Comparison of ENCODE assay signal across 1 cellular context in the genomic region with DNA sequence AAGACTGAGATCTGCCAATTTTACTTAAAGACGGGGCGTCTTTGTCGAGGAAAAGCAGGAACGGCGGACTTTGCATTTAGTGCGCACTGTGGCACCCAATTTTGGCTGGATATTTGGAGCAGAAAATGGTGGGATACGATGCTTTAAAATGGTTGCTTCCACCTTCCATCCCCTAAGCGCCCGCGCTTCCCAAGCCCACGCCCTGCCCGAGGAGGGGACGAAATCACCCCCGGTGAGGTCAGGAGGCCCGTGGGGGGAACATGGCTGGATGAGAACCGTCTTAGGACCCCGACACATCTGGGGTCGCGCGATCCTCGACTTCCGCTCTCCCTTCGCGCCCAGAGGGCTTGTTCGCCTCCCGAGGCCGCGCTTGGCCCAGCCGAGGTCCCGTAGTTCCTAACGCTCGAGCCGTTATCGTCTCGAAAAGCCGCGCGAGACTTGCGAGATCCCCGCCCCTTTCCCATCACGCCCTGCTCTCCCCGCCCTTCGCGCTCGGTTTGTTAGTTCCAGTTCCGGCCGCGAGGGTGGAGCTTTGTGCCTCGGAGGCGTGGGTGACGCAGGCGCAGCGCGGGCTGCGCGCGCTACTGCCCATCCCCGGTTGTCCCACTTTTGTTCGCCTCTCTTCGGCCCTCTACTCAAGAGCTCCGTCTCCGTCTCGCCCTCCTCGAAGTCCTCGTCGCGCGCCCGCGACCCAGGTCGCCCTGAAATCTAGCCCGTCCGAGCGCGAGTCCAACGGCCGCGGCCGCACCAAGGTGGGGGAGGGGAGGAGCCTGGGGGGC.
TF ChIP-seq lines count a peak whose summit lies in the region.

A gene with protein sequence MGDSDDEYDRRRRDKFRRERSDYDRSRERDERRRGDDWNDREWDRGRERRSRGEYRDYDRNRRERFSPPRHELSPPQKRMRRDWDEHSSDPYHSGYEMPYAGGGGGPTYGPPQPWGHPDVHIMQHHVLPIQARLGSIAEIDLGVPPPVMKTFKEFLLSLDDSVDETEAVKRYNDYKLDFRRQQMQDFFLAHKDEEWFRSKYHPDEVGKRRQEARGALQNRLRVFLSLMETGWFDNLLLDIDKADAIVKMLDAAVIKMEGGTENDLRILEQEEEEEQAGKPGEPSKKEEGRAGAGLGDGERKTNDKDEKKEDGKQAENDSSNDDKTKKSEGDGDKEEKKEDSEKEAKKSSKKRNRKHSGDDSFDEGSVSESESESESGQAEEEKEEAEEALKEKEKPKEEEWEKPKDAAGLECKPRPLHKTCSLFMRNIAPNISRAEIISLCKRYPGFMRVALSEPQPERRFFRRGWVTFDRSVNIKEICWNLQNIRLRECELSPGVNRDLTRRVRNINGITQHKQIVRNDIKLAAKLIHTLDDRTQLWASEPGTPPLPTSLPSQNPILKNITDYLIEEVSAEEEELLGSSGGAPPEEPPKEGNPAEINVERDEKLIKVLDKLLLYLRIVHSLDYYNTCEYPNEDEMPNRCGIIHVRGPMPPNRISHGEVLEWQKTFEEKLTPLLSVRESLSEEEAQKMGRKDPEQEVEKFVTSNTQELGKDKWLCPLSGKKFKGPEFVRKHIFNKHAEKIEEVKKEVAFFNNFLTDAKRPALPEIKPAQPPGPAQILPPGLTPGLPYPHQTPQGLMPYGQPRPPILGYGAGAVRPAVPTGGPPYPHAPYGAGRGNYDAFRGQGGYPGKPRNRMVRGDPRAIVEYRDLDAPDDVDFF (plus strand): TSS at position 527 of the 779 bp plus-strand sequence. CDS start 488 bp downstream, outside the sequence.

TF ChIP-seq in SK-N-SH, 30 proteins besides CTCF, POLR2A, EP300 and RAD21 (continued from another document):
- TF ChIP-seq, protein P1, sequence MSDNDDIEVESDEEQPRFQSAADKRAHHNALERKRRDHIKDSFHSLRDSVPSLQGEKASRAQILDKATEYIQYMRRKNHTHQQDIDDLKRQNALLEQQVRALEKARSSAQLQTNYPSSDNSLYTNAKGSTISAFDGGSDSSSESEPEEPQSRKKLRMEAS (IDR thresholded peaks at IDR 0.05; ENCODE audit: low read depth) = peak; percentile 95
- TF ChIP-seq NFIC (IDR thresholded peaks at IDR 0.05; ENCODE audit: borderline replicate concordance) = no peak
- TF ChIP-seq FOSL2 (IDR thresholded peaks at IDR 0.05; ENCODE audit: borderline replicate concordance, low read depth) = no peak; the same call in 1 of the 2 replicates
- TF ChIP-seq TAF1 (IDR thresholded peaks at IDR 0.05; ENCODE audit: borderline replicate concordance, low read depth, low read length) = peak; percentile 85
- TF ChIP-seq MXI1 (IDR thresholded peaks at IDR 0.05; ENCODE audit: low read depth, low read length) = no peak; the same call in none of the 2 replicates
- TF ChIP-seq TEAD4 (IDR thresholded peaks at IDR 0.05; ENCODE audit: borderline replicate concordance, insufficient read depth) = peak; percentile 68; the same call in 1 of the 2 replicates
- no peak; the same call in 1 of the 2 replicates for TF ChIP-seq JUND (IDR thresholded peaks at IDR 0.05)
- peak; percentile 95 for TF ChIP-seq POLR2AphosphoS5 (IDR thresholded peaks at IDR 0.05; ENCODE audit: low read depth, low read length)
- TF ChIP-seq, protein P2, sequence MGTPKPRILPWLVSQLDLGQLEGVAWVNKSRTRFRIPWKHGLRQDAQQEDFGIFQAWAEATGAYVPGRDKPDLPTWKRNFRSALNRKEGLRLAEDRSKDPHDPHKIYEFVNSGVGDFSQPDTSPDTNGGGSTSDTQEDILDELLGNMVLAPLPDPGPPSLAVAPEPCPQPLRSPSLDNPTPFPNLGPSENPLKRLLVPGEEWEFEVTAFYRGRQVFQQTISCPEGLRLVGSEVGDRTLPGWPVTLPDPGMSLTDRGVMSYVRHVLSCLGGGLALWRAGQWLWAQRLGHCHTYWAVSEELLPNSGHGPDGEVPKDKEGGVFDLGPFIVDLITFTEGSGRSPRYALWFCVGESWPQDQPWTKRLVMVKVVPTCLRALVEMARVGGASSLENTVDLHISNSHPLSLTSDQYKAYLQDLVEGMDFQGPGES (IDR thresholded peaks at IDR 0.05; ENCODE audit: low read depth, low read length) = no peak
- TF ChIP-seq RCOR1 (IDR thresholded peaks at IDR 0.05; ENCODE audit: low read length) = no peak; the same call in 1 of the 2 replicates
- no peak for TF ChIP-seq SMC3 (IDR thresholded peaks at IDR 0.05; ENCODE audit: low read depth, low read length)
- peak; percentile 94 for TF ChIP-seq YY1 (IDR thresholded peaks at IDR 0.05; ENCODE audit: low read depth)
- no peak for TF ChIP-seq FOXM1 (IDR thresholded peaks at IDR 0.05; ENCODE audit: low read depth)
- TF ChIP-seq NRF1 (IDR thresholded peaks at IDR 0.05; ENCODE audit: low read depth, low read length) = peak; percentile 94
- TF ChIP-seq, protein P3, sequence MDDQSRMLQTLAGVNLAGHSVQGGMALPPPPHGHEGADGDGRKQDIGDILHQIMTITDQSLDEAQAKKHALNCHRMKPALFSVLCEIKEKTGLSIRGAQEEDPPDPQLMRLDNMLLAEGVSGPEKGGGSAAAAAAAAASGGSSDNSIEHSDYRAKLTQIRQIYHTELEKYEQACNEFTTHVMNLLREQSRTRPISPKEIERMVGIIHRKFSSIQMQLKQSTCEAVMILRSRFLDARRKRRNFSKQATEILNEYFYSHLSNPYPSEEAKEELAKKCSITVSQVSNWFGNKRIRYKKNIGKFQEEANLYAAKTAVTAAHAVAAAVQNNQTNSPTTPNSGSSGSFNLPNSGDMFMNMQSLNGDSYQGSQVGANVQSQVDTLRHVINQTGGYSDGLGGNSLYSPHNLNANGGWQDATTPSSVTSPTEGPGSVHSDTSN (IDR thresholded peaks at IDR 0.05) = peak; percentile 29
- TF ChIP-seq, protein P4, sequence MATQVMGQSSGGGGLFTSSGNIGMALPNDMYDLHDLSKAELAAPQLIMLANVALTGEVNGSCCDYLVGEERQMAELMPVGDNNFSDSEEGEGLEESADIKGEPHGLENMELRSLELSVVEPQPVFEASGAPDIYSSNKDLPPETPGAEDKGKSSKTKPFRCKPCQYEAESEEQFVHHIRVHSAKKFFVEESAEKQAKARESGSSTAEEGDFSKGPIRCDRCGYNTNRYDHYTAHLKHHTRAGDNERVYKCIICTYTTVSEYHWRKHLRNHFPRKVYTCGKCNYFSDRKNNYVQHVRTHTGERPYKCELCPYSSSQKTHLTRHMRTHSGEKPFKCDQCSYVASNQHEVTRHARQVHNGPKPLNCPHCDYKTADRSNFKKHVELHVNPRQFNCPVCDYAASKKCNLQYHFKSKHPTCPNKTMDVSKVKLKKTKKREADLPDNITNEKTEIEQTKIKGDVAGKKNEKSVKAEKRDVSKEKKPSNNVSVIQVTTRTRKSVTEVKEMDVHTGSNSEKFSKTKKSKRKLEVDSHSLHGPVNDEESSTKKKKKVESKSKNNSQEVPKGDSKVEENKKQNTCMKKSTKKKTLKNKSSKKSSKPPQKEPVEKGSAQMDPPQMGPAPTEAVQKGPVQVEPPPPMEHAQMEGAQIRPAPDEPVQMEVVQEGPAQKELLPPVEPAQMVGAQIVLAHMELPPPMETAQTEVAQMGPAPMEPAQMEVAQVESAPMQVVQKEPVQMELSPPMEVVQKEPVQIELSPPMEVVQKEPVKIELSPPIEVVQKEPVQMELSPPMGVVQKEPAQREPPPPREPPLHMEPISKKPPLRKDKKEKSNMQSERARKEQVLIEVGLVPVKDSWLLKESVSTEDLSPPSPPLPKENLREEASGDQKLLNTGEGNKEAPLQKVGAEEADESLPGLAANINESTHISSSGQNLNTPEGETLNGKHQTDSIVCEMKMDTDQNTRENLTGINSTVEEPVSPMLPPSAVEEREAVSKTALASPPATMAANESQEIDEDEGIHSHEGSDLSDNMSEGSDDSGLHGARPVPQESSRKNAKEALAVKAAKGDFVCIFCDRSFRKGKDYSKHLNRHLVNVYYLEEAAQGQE (IDR thresholded peaks at IDR 0.05; ENCODE audit: low read depth, low read length) = peak; percentile 76
- TF ChIP-seq GABPA (IDR thresholded peaks at IDR 0.05; ENCODE audit: low read depth) = peak; percentile 79
- peak; percentile 95 for TF ChIP-seq SIN3A (IDR thresholded peaks at IDR 0.05; ENCODE audit: borderline replicate concordance, low read depth, low read length)
- TF ChIP-seq MEF2A (IDR thresholded peaks at IDR 0.05; ENCODE audit: borderline replicate concordance, low read depth) = no peak
- TF ChIP-seq, protein P5, sequence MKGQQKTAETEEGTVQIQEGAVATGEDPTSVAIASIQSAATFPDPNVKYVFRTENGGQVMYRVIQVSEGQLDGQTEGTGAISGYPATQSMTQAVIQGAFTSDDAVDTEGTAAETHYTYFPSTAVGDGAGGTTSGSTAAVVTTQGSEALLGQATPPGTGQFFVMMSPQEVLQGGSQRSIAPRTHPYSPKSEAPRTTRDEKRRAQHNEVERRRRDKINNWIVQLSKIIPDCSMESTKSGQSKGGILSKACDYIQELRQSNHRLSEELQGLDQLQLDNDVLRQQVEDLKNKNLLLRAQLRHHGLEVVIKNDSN (IDR thresholded peaks at IDR 0.05; ENCODE audit: borderline replicate concordance, low read depth) = no peak
- TF ChIP-seq EZH2phosphoT487 (IDR thresholded peaks at IDR 0.05; ENCODE audit: borderline replicate concordance, low read depth) = no peak
